ENCODE assay signal across 19 cellular contexts in the genomic region with DNA sequence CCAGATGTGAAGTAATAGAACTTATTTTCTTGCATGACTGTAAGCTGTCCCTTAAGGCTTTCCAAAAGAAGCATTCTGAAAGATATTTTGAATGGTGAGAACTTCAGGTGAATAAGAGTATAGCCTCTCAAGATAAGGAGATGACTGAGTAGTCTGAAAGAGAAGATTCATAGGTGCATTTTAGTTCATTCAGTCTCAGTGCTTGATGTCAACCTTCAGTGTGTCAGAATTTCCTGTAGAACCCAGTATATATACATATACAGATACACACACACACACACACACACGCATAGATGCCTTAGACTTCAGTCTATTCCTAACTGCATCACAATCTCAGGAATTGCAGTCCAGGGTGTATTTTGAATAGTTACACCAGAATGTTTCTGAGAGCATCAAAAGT. TPM values are rescaled to one million over a fixed set of nuclear protein-coding genes. Genes with fewer than 3 reads are reported as not detected.
"Had no signal": no experiment of that assay in that cellular context is flagged by ENCODE, and none has a peak within 500 bp of the region (broad histone marks: within the 10 kb centered on the region; RNA-seq: fewer than 3 reads in every experiment).

No MANE protein-coding gene starts in this region.

- H3K27ac Mint-ChIP-seq: naive B cell, nephron, progenitor cell of endocrine pancreas had no signal

- DNase-seq: effector CD4-positive, alpha-beta T cell; heart right ventricle; hypothalamus; kidney glomerular epithelial cell; mesendoderm; naive B cell; occipital lobe; pancreas; right cardiac atrium; small intestine; stimulated activated CD4-positive, alpha-beta T cell treated with anti-CD3 and anti-CD28 coated beads, Interleukin-12 subunit alpha, Interleukin-12 subunit beta, amount 100 ng/mL, for 4 hours; stimulated activated naive CD4-positive, alpha-beta T cell treated with Interleukin-2 at 50 U/mL for 16 hours; tibial artery; uterus had no signal

- ATAC-seq: esophagus mucosa, heart right ventricle, pancreas, right cardiac atrium had no signal

- H3K4me3 Mint-ChIP-seq: naive B cell, nephron had no signal

- H3K27me3 Mint-ChIP-seq: naive B cell had no signal

- H3K4me1 Mint-ChIP-seq: naive B cell had no signal

- H3K9me3 Mint-ChIP-seq: naive B cell, nephron had no signal

RNA-seq across cellular contexts. Expression of gene BICDL1, which starts 7.4 kb away (rescaled TPM):
- total RNA-seq: dermis microvascular lymphatic vessel endothelial cell, fibroblast of lung had no signal
